Comparison of ENCODE assay signal across 1 cellular context in the genomic region with DNA sequence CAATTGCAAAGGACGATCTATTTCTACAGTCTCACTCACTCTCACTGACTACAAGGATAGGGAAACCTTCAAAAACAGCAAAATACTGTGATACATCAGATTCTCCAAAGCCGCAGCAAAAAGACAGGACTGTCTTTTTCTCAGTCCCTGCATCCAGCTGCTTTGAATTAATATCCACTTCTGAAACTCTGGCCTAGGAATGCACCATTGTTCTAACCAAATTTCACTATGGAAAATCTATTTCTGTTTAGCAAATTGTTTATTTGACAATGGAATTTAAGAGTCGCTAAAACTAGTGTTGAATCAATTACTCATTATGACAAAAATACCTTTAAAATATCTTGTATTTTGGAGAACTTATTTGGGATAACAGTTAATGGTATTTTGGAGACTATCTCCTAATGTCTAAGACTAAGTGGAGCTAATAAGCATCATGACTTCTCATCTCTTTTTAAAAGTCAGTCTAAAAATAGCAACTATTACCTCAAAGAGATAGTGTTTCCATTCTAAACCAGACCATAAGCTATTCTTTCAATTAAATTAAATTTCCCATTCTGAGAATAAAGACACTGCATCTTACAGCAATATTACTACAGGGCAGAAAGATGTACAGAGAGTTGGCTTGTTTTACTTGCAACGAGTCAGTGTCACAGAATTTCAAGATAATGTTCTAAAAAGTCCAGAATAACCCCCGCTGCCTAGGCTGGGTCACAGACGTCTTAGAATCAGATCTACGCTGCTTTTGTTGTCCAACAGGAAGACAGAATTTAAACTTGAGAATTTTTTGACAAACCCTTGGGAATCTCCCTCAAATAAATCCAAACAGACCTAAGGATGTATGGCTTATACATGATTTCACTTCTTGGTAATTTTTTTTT.
TF ChIP-seq lines count a peak whose summit lies in the region.

No MANE protein-coding gene starts in this region.

TF ChIP-seq in SK-N-SH, 30 proteins besides CTCF, POLR2A, EP300 and RAD21 (continued from another document):
- TF ChIP-seq, protein P1, sequence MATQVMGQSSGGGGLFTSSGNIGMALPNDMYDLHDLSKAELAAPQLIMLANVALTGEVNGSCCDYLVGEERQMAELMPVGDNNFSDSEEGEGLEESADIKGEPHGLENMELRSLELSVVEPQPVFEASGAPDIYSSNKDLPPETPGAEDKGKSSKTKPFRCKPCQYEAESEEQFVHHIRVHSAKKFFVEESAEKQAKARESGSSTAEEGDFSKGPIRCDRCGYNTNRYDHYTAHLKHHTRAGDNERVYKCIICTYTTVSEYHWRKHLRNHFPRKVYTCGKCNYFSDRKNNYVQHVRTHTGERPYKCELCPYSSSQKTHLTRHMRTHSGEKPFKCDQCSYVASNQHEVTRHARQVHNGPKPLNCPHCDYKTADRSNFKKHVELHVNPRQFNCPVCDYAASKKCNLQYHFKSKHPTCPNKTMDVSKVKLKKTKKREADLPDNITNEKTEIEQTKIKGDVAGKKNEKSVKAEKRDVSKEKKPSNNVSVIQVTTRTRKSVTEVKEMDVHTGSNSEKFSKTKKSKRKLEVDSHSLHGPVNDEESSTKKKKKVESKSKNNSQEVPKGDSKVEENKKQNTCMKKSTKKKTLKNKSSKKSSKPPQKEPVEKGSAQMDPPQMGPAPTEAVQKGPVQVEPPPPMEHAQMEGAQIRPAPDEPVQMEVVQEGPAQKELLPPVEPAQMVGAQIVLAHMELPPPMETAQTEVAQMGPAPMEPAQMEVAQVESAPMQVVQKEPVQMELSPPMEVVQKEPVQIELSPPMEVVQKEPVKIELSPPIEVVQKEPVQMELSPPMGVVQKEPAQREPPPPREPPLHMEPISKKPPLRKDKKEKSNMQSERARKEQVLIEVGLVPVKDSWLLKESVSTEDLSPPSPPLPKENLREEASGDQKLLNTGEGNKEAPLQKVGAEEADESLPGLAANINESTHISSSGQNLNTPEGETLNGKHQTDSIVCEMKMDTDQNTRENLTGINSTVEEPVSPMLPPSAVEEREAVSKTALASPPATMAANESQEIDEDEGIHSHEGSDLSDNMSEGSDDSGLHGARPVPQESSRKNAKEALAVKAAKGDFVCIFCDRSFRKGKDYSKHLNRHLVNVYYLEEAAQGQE (IDR thresholded peaks at IDR 0.05; ENCODE audit: low read depth, low read length) = no peak
- 0 out of 2 replicates have a peak, but pooled peaks have one; percentile 23 for TF ChIP-seq POLR2AphosphoS5 (IDR thresholded peaks at IDR 0.05; ENCODE audit: low read depth, low read length)
- no peak for TF ChIP-seq EZH2phosphoT487 (IDR thresholded peaks at IDR 0.05; ENCODE audit: borderline replicate concordance, low read depth)
- no peak for TF ChIP-seq NFIC (IDR thresholded peaks at IDR 0.05; ENCODE audit: borderline replicate concordance)
- TF ChIP-seq FOSL2 (IDR thresholded peaks at IDR 0.05; ENCODE audit: borderline replicate concordance, low read depth) = no peak
- TF ChIP-seq NRF1 (IDR thresholded peaks at IDR 0.05; ENCODE audit: low read depth, low read length) = no peak
- no peak for TF ChIP-seq SMC3 (IDR thresholded peaks at IDR 0.05; ENCODE audit: low read depth, low read length)
- TF ChIP-seq RFX5 (IDR thresholded peaks at IDR 0.05; ENCODE audit: low read length) = no peak
- no peak for TF ChIP-seq GATA2 (CRISPR knock-in tag; IDR thresholded peaks at IDR 0.05)
- peak; percentile 42; the same call in 1 of the 2 replicates for TF ChIP-seq MEF2A (IDR thresholded peaks at IDR 0.05; ENCODE audit: borderline replicate concordance, low read depth)
- no peak for TF ChIP-seq TAF1 (IDR thresholded peaks at IDR 0.05; ENCODE audit: borderline replicate concordance, low read depth, low read length)
- TF ChIP-seq, protein P2, sequence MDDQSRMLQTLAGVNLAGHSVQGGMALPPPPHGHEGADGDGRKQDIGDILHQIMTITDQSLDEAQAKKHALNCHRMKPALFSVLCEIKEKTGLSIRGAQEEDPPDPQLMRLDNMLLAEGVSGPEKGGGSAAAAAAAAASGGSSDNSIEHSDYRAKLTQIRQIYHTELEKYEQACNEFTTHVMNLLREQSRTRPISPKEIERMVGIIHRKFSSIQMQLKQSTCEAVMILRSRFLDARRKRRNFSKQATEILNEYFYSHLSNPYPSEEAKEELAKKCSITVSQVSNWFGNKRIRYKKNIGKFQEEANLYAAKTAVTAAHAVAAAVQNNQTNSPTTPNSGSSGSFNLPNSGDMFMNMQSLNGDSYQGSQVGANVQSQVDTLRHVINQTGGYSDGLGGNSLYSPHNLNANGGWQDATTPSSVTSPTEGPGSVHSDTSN (IDR thresholded peaks at IDR 0.05) = no peak
- no peak for TF ChIP-seq RCOR1 (IDR thresholded peaks at IDR 0.05; ENCODE audit: low read length)
